In the genomic region with DNA sequence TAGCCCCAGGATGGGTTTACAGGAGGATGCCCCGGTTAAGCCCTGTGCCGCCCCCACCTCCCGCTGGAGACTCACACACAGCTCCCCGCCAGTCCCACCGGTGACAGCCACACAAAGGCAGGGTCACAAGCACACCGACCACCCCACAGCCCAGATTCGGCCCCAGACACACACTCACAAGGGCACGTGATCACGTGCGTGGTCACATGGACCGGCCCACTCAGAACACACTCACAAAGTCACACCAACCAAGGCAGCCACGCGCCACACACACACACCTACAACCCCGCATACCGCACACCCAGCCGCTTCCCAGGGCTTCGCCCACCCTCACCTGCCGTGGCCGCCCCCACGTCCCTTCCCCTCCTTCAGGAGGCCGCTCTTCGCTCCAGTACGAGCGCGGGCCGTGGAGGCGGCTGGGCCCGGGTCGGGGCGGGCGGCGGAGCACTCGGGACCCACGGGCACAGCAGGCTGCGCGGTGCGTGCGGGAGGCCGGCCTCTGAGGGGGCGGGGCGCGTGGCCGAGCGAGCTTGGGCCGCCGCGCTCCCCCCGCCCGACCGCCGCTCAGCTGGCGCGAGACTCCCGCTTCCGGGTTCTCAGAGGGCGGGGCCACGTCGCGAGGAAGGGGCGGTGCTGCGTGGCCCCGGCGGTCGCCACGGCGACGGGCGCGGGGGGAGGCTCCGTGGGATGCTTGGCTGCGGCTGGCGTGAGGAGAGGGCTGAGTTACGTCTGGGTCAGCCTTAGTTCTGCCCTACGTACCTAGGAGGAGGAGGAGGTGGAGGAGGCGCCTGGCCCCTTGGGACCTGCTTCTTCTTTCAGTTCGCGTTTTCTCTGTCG, we compare ENCODE assay signal across 8 cellular contexts. TPM values are rescaled to one million over a fixed set of nuclear protein-coding genes. Genes with fewer than 3 reads are reported as not detected.
DNase-seq lines count a peak whose midpoint lies in the region; ATAC-seq and TF ChIP-seq lines count a peak whose summit lies in the region.

A gene with protein sequence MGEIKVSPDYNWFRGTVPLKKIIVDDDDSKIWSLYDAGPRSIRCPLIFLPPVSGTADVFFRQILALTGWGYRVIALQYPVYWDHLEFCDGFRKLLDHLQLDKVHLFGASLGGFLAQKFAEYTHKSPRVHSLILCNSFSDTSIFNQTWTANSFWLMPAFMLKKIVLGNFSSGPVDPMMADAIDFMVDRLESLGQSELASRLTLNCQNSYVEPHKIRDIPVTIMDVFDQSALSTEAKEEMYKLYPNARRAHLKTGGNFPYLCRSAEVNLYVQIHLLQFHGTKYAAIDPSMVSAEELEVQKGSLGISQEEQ (minus strand): TSS at position 584 of the 837 bp plus-strand sequence. CDS start 6,345 bp downstream, outside the sequence.

- no peak for TF ChIP-seq CTCF in omental fat pad (IDR thresholded peaks at IDR 0.05)

- H3K36me3 Mint-ChIP-seq in activated naive CD4-positive, alpha-beta T cell treated with anti-CD3 and anti-CD28 coated beads, Interleukin-2, amount 50 U/mL, for 72 hours, result peaks cover 7 to 14% of the 10 kb centered on the region in 2 donors

- H3K27ac Mint-ChIP-seq in activated naive CD4-positive, alpha-beta T cell treated with anti-CD3 and anti-CD28 coated beads, Interleukin-2, amount 50 U/mL, for 72 hours, result peak within 1 kb of the TSS; percentile 87 to 97

- peak; percentile 93 for ATAC-seq in HG02642 (IDR thresholded peaks at IDR 0.05; ENCODE audit: poor library complexity, unreplicated experiment)
- ATAC-seq in activated naive CD4-positive, alpha-beta T cell treated with anti-CD3 and anti-CD28 coated beads, Interleukin-2, amount 50 U/mL, for 72 hours, result peak; percentile 97 to 99
- ATAC-seq in omental fat pad (ENCODE audit: low FRiP score), result peak; percentile 95

- H3K27ac ChIP-seq in temporal lobe (ENCODE audit: low read depth, low read length), result peak within 1 kb of the TSS; percentile 79

- no peaks in the 10 kb centered on the region for H3K9me3 Mint-ChIP-seq in activated naive CD4-positive, alpha-beta T cell treated with anti-CD3 and anti-CD28 coated beads, Interleukin-2, amount 50 U/mL, for 72 hours

- peak; percentile 96 for DNase-seq in NCI-H1105 (lab: John Stamatoyannopoulos, UW)
- DNase-seq in SKM-1 (lab: John Stamatoyannopoulos, UW; ENCODE audit: unreplicated experiment), result peak; percentile 90
- DNase-seq in activated naive CD4-positive, alpha-beta T cell treated with anti-CD3 and anti-CD28 coated beads, Interleukin-2, amount 50 U/mL, for 72 hours (ENCODE audit: low spot score in 2 of 2), result peak; percentile 93 to 95
- DNase-seq in glomerular visceral epithelial cell (ENCODE audit: extremely low spot score), result peak; percentile 97
- peak; percentile 82 for DNase-seq in omental fat pad (ENCODE audit: low spot score)

- TF ChIP-seq POLR2A in GM10847 (IDR thresholded peaks at IDR 0.05; ENCODE audit: extremely low read depth, insufficient read length), result peak; percentile 59

RNA-seq across cellular contexts. Expression of the gene that starts here (rescaled TPM):
- 10 to 100 TPM; 67.1 to 90.4 TPM for total RNA-seq in activated naive CD4-positive, alpha-beta T cell treated with anti-CD3 and anti-CD28 coated beads, Interleukin-2, amount 50 U/mL, for 72 hours
- 10 to 100 TPM; 72.9 to 93.9 (median 84.7) TPM for total RNA-seq in omental fat pad
- 35.4 TPM for total RNA-seq in temporal lobe

Comparison
In these comparisons a context has a peak if more than half of its experiments do, and no peak if none do; other contexts are left out.
1. Peak in every context shown above with its lines: DNase-seq, ATAC-seq and H3K27ac ChIP-seq.